In genomic region chr4:167171928-167172327, GRCh38 we compare ENCODE assay signal across 7 cellular contexts.
"Had no signal": no experiment of that assay in that cellular context is flagged by ENCODE, and none has a peak within 500 bp of the region (broad histone marks: within the 10 kb centered on the region; RNA-seq: fewer than 3 reads in every experiment).

No MANE protein-coding gene starts in this region.

- H3K27me3 Mint-ChIP-seq: IgD-negative memory B cell had no signal

- H3K27ac Mint-ChIP-seq: HFFc6, IgD-negative memory B cell had no signal

- H3K9ac ChIP-seq: GM23248 had no signal

- H3K4me1 ChIP-seq: HAP-1 had no signal

- H3K9me3 ChIP-seq: HAP-1 had no signal

- DNase-seq: GM23248, GOT3, H7, HFFc6 had no signal

- H3K36me3 ChIP-seq: HAP-1 had no signal

- H2AFZ ChIP-seq: GM23248 had no signal

- H3K4me3 ChIP-seq: GM23248, HAP-1 had no signal

- H3K4me3 Mint-ChIP-seq: HFFc6, IgD-negative memory B cell had no signal

- H3K4me1 Mint-ChIP-seq: IgD-negative memory B cell had no signal

- H3K27ac ChIP-seq: GM23248, HL-60 had no signal

- H3K36me3 Mint-ChIP-seq: IgD-negative memory B cell had no signal
